30 cellular contexts compared by ENCODE assay signal in genomic region chr12:131844140-131844539, GRCh38. TPM values are rescaled to one million over a fixed set of nuclear protein-coding genes. Genes with fewer than 3 reads are reported as not detected.
A peak's percentile ranks its signal among the peaks of the same experiment; 100 is the strongest.
DNase-seq lines count a peak whose midpoint lies in the region; ATAC-seq, FAIRE-seq and TF ChIP-seq lines count a peak whose summit lies in the region.
"Had no signal": no experiment of that assay in that cellular context is flagged by ENCODE, and none has a peak within 500 bp of the region (broad histone marks: within the 10 kb centered on the region; RNA-seq: fewer than 3 reads in every experiment).

No MANE protein-coding gene starts in this region.

- H3K9me3 Mint-ChIP-seq in neural crest cell: no peaks in the 10 kb centered on the region
- H3K9me3 Mint-ChIP-seq in stimulated activated naive B cell treated with anti-CD40 and anti-IgM and Interleukin-4, amounts not matched to agents 10 μg/mL and 1 μg/mL and 100 μg/mL, for 72 hours: no peaks in the 10 kb centered on the region
- H3K9me3 Mint-ChIP-seq: CD4-positive, CD25-positive, alpha-beta regulatory T cell; CD8-positive, alpha-beta memory T cell had no signal

- H4K8ac ChIP-seq in IMR-90 (ENCODE audit: low read depth in 2 of 2, low read length in 2 of 2): no peak overlapping the region

- CTCF ChIA-PET in HepG2 (lab: Yijun Ruan, JAX; ENCODE audit: low intra/inter-chr PET ratio, low total read pairs): no interaction called here
- CTCF ChIA-PET in IMR-90 (lab: Yijun Ruan, JAX): no interaction called here

- peak overlapping the region; percentile 43 for H3K27ac Mint-ChIP-seq in neural crest cell (ENCODE audit: unreplicated experiment)
- peak overlapping the region; percentile 63 for H3K27ac Mint-ChIP-seq in stimulated activated naive B cell treated with anti-CD40 and anti-IgM and Interleukin-4, amounts not matched to agents 10 μg/mL and 1 μg/mL and 100 μg/mL, for 72 hours
- H3K27ac Mint-ChIP-seq: CD8-positive, alpha-beta memory T cell had no signal

- H3K9me3 ChIP-seq in HepG2 (ENCODE audit: low read length): no peaks in the 10 kb centered on the region
- no peaks in the 10 kb centered on the region for H3K9me3 ChIP-seq in right lobe of liver
- no peaks in the 10 kb centered on the region for H3K9me3 ChIP-seq in IMR-90 (ENCODE audit: control insufficient read depth, insufficient read depth, low read length)
- H3K9me3 ChIP-seq in tibial nerve: no peaks in the 10 kb centered on the region
- H3K9me3 ChIP-seq: BE2C, BLaER1 had no signal

- H3K4me2 ChIP-seq in HepG2 (ENCODE audit: low read depth, low read length) (no peak overlapping the region), IMR-90 (ENCODE audit: low read depth, low read length) (no peak overlapping the region)
- H3K4me2 ChIP-seq: BLaER1 had no signal

- no peak overlapping the region for H3K4me3 Mint-ChIP-seq in neural crest cell
- no peak overlapping the region for H3K4me3 Mint-ChIP-seq in stimulated activated naive B cell treated with anti-CD40 and anti-IgM and Interleukin-4, amounts not matched to agents 10 μg/mL and 1 μg/mL and 100 μg/mL, for 72 hours
- H3K4me3 Mint-ChIP-seq: CD4-positive, alpha-beta memory T cell; CD4-positive, CD25-positive, alpha-beta regulatory T cell; CD8-positive, alpha-beta memory T cell had no signal

- intact Hi-C loops in HepG2 (cut with micrococcal nuclease; ENCODE audit: unreplicated experiment): no loop called here
- intact Hi-C loops in right lobe of liver (cut with DNase I): no loop called here
- intact Hi-C loops in IMR-90 (cut with micrococcal nuclease): no loop called here

- no peak overlapping the region for H3K18ac ChIP-seq in IMR-90 (ENCODE audit: low read depth, low read length)

- H2BK120ac ChIP-seq in IMR-90 (ENCODE audit: low read depth, low read length): no peak overlapping the region

- H3K27me3 ChIP-seq in HepG2 (ENCODE audit: control insufficient read depth in 1 of 2, insufficient read depth in 2 of 2, low read length in 2 of 2) (no peaks in the 10 kb centered on the region; a peak in 1 of 5 replicates), right lobe of liver (no peaks in the 10 kb centered on the region), IMR-90 (ENCODE audit: control insufficient read depth, insufficient read depth, low read length) (no peaks in the 10 kb centered on the region), tibial nerve (no peaks in the 10 kb centered on the region)
- H3K27me3 ChIP-seq: BE2C, BLaER1 had no signal

- H3K4me3 ChIP-seq in HepG2 (replicated peaks in 1 of 3; ENCODE audit: insufficient read depth in 1 of 3, low read depth in 2 of 3, low read length in 3 of 3) (no peak overlapping the region), right lobe of liver (no peak overlapping the region), IMR-90 (ENCODE audit: insufficient read depth, low read depth, low read length) (no peak overlapping the region), tibial nerve (no peak overlapping the region)
- H3K4me3 ChIP-seq: BLaER1, GM12878 had no signal

- no peak overlapping the region for H4K91ac ChIP-seq in IMR-90 (ENCODE audit: insufficient read depth, low read depth, low read length)

- H4K5ac ChIP-seq in IMR-90 (ENCODE audit: low read depth, low read length): no peak overlapping the region

- dilution Hi-C loops in IMR-90 (cut with HindIII; ENCODE audit: low sequenced_read_pairs, unreplicated experiment): no loop called here

- no peak overlapping the region for H3K4ac ChIP-seq in IMR-90 (ENCODE audit: low read depth, low read length)

- H3K36me3 Mint-ChIP-seq in neural crest cell (ENCODE audit: low read depth): no peaks in the 10 kb centered on the region
- H3K36me3 Mint-ChIP-seq in stimulated activated naive B cell treated with anti-CD40 and anti-IgM and Interleukin-4, amounts not matched to agents 10 μg/mL and 1 μg/mL and 100 μg/mL, for 72 hours: peaks cover 18 to 26% of the 10 kb centered on the region in 2 donors
- H3K36me3 Mint-ChIP-seq: CD4-positive, alpha-beta memory T cell; CD4-positive, CD25-positive, alpha-beta regulatory T cell; CD8-positive, alpha-beta memory T cell had no signal

- H2AK5ac ChIP-seq in IMR-90 (ENCODE audit: low read depth, low read length): no peak overlapping the region

- H3K79me2 ChIP-seq in HepG2 (ENCODE audit: insufficient read depth, low read length): no peaks in the 10 kb centered on the region

- no peak for DNase-seq in HepG2 (ENCODE audit: low spot score)
- DNase-seq in right lobe of liver: no peak
- no peak for DNase-seq in IMR-90
- DNase-seq in neural crest cell (ENCODE audit: low read depth, low spot score): no peak
- no peak for DNase-seq in stimulated activated naive B cell treated with anti-CD40 and anti-IgM and Interleukin-4, amounts not matched to agents 10 μg/mL and 1 μg/mL and 100 μg/mL, for 72 hours
- no peak for DNase-seq in tibial nerve (ENCODE audit: low spot score in 2 of 2)
- DNase-seq: 8988T; ACHN; BE2C; C1 segment of cervical spinal cord; CD4-positive, alpha-beta memory T cell; CD4-positive, CD25-positive, alpha-beta regulatory T cell; CD8-positive, alpha-beta memory T cell; COR-L47; DMS 273 treated with DMSO at 0.1 percent for 48 hours; DMS153; DMS53; DMS79; DND-41; EL; GDM1 had no signal

- H2BK15ac ChIP-seq in IMR-90 (ENCODE audit: low read depth, low read length): no peak overlapping the region

- H4K20me1 ChIP-seq in HepG2 (ENCODE audit: insufficient read depth, low read length) (no peaks in the 10 kb centered on the region), IMR-90 (ENCODE audit: insufficient read depth, low read length) (no peaks in the 10 kb centered on the region)
- H4K20me1 ChIP-seq: BLaER1 had no signal

- no peak overlapping the region for H2BK5ac ChIP-seq in IMR-90 (ENCODE audit: low read depth, low read length, poor library complexity, severe bottlenecking)

- no peak for ATAC-seq in HepG2
- ATAC-seq in right lobe of liver: no peak
- no peak for ATAC-seq in IMR-90 (ENCODE audit: low read depth)
- no peak for ATAC-seq in stimulated activated naive B cell treated with anti-CD40 and anti-IgM and Interleukin-4, amounts not matched to agents 10 μg/mL and 1 μg/mL and 100 μg/mL, for 72 hours (replicated peaks)
- no peak for ATAC-seq in GM18870 (IDR thresholded peaks at IDR 0.05; ENCODE audit: unreplicated experiment)
- ATAC-seq in HG02763 (IDR thresholded peaks at IDR 0.05; ENCODE audit: unreplicated experiment): no peak
- ATAC-seq: GM12878 had no signal

- FAIRE-seq in HepG2 (lab: Jason Lieb, UNC): no peak
- FAIRE-seq: A204.1, GM12878, GM12892, GM18507, GM19239 had no signal

- H3K4me1 ChIP-seq in HepG2 (ENCODE audit: insufficient read depth, low read length) (peaks cover 16% of the 10 kb centered on the region), right lobe of liver (no peaks in the 10 kb centered on the region), IMR-90 (ENCODE audit: control insufficient read depth, insufficient read depth, low read length) (no peaks in the 10 kb centered on the region), tibial nerve (no peaks in the 10 kb centered on the region)

- TF ChIP-seq CTCF in HepG2 (CRISPR knock-in tag; IDR thresholded peaks at IDR 0.05): no peak
- no peak for TF ChIP-seq CTCF in right lobe of liver (IDR thresholded peaks at IDR 0.05)
- TF ChIP-seq CTCF in IMR-90 (conservative IDR thresholded peaks at IDR 0.05; ENCODE audit: low read depth, low read length): no peak
- TF ChIP-seq CTCF in neural crest cell (conservative IDR thresholded peaks at IDR 0.05): no peak
- TF ChIP-seq CTCF in tibial nerve (IDR thresholded peaks at IDR 0.05): no peak

- no TSS peak for BruUV-seq in HepG2 (replicated peaks; lab: Mats Ljungman, UMichigan)
- BruUV-seq in IMR-90 (replicated peaks; lab: Mats Ljungman, UMichigan): no TSS peak

- TF ChIP-seq POLR2A in HepG2 (IDR thresholded peaks at IDR 0.05; ENCODE audit: insufficient read depth in 1 of 2, low read depth in 2 of 2, low read length in 2 of 2): no peak
- TF ChIP-seq POLR2A in right lobe of liver (IDR thresholded peaks at IDR 0.05): no peak
- no peak for TF ChIP-seq POLR2A in IMR-90 (IDR thresholded peaks at IDR 0.05; ENCODE audit: low read depth, low read length)
- no peak for TF ChIP-seq POLR2A in tibial nerve (IDR thresholded peaks at IDR 0.05)

- no peak for TF ChIP-seq EP300 in HepG2 (IDR thresholded peaks at IDR 0.05; ENCODE audit: low read depth in 2 of 2, low read length in 2 of 2)
- no peak for TF ChIP-seq EP300 in HepG2 (CRISPR knock-in tag; IDR thresholded peaks at IDR 0.05; ENCODE audit: borderline replicate concordance)
- TF ChIP-seq EP300 in tibial nerve (IDR thresholded peaks at IDR 0.05): no peak

- H2AFZ ChIP-seq in HepG2 (ENCODE audit: low read length): no peak overlapping the region
- no peak overlapping the region for H2AFZ ChIP-seq in IMR-90 (replicated peaks; ENCODE audit: low read length, poor library complexity)

- H2BK20ac ChIP-seq in IMR-90 (ENCODE audit: low read depth, low read length): no peak overlapping the region

- no peak overlapping the region for H3K56ac ChIP-seq in IMR-90 (ENCODE audit: extremely low read depth, insufficient read depth, low read length)

- no peaks in the 10 kb centered on the region for H3K79me1 ChIP-seq in IMR-90 (ENCODE audit: low read depth in 1 of 2, low read length in 2 of 2)

- no peak overlapping the region for H3K27ac ChIP-seq in HepG2 (ENCODE audit: extremely low read length, insufficient read depth, low read length)
- H3K27ac ChIP-seq in right lobe of liver: no peak overlapping the region
- no peak overlapping the region for H3K27ac ChIP-seq in IMR-90 (ENCODE audit: insufficient read depth, low read length)
- H3K27ac ChIP-seq in tibial nerve: no peak overlapping the region
- H3K27ac ChIP-seq: BLaER1 had no signal

- H3K36me3 ChIP-seq in HepG2 (replicated peaks in 1 of 2; ENCODE audit: control insufficient read depth in 1 of 2, insufficient read depth in 2 of 2, low read length in 2 of 2) (no peaks in the 10 kb centered on the region), right lobe of liver (no peaks in the 10 kb centered on the region), IMR-90 (ENCODE audit: control insufficient read depth, insufficient read depth, low read length) (peaks cover 7% of the 10 kb centered on the region; the same call in 1 of the 2 replicates), tibial nerve (peaks cover 0 to 87% (median 0%) of the 10 kb centered on the region in 3 donors)
- H3K36me3 ChIP-seq: BE2C had no signal

- H2AK9ac ChIP-seq in IMR-90 (replicated peaks; ENCODE audit: low read depth, low read length, poor library complexity): peak overlapping the region; percentile 55

- POLR2A ChIA-PET in HepG2 (lab: Yijun Ruan, JAX): no interaction called here
- POLR2A ChIA-PET in IMR-90 (lab: Charles Lee; ENCODE audit: unreplicated experiment): no interaction called here

- no peak overlapping the region for H3K14ac ChIP-seq in IMR-90 (replicated peaks; ENCODE audit: low read depth, low read length)

- TF ChIP-seq RAD21 in HepG2 (CRISPR knock-in tag; IDR thresholded peaks at IDR 0.05) (no peak), IMR-90 (IDR thresholded peaks at IDR 0.05; ENCODE audit: low read length) (no peak)

- 41% methylated on average over 5 of the region's 11 CpGs for WGBS in HepG2 (ENCODE audit: low lambda C conversion rate)
- no CpG with 5 or more reads among the region's 11 CpGs for WGBS in right lobe of liver (ENCODE audit: insufficient coverage, low coverage, low lambda C conversion rate, missing lambda C conversion rate)
- WGBS in IMR-90 (ENCODE audit: extremely low coverage in 2 of 2, insufficient read length in 1 of 2), 2 experiments: 89% methylated on average over 6 of the region's 11 CpGs; no CpG with 5 or more reads in 1 of the 2 experiments
- WGBS in tibial nerve, 2 donors: 86 to 93% methylated on average over 7 to 9 of the region's 11 CpGs

- no peak overlapping the region for H3K23ac ChIP-seq in IMR-90 (ENCODE audit: low read depth, low read length)

- H3K9ac ChIP-seq in HepG2 (ENCODE audit: insufficient read depth, low read depth, low read length) (no peak overlapping the region), IMR-90 (ENCODE audit: low read depth, low read length) (no peak overlapping the region)
- H3K9ac ChIP-seq: BLaER1 had no signal

- H3K4me1 Mint-ChIP-seq in neural crest cell: no peaks in the 10 kb centered on the region
- H3K4me1 Mint-ChIP-seq in stimulated activated naive B cell treated with anti-CD40 and anti-IgM and Interleukin-4, amounts not matched to agents 10 μg/mL and 1 μg/mL and 100 μg/mL, for 72 hours: no peaks in the 10 kb centered on the region
- H3K4me1 Mint-ChIP-seq: CD14-positive monocyte; CD4-positive, alpha-beta memory T cell; CD4-positive, CD25-positive, alpha-beta regulatory T cell; CD8-positive, alpha-beta memory T cell had no signal

- H3K27me3 Mint-ChIP-seq in neural crest cell (ENCODE audit: low read depth): no peaks in the 10 kb centered on the region
- H3K27me3 Mint-ChIP-seq in stimulated activated naive B cell treated with anti-CD40 and anti-IgM and Interleukin-4, amounts not matched to agents 10 μg/mL and 1 μg/mL and 100 μg/mL, for 72 hours: no peaks in the 10 kb centered on the region
- H3K27me3 Mint-ChIP-seq: CD4-positive, alpha-beta memory T cell; CD4-positive, CD25-positive, alpha-beta regulatory T cell had no signal

- no peaks in the 10 kb centered on the region for H3K9me1 ChIP-seq in IMR-90 (ENCODE audit: insufficient read depth, low read length)

- in situ Hi-C loops in HepG2 (cut with HindIII; ENCODE audit: extremely low pct_ligation_motif_present, low pct_unique_long_range_greater_than_20kb): loop anchor here (25.0 kb wide), 1 partner anchor 732 kb away; no protein-coding TSS in a partner anchor
- in situ Hi-C loops in IMR-90 (cut with MboI; ENCODE audit: low sequenced_read_pairs): loop anchor here (25.0 kb wide), 1 partner anchor 732 kb away; no protein-coding TSS in a partner anchor

RNA-seq across cellular contexts. Expression of gene MMP17, which starts 15.9 kb away (rescaled TPM):
- total RNA-seq in HepG2 (2016; rRNA removed; fragmentation: Illumina TruSeq; extraction: Trizol) (0.38 and 0.80 TPM in 2 replicates), right lobe of liver (1 to 10 TPM in 2 of 6 experiments, under 1 TPM in 4; 0.58 to 3.9 (median 0.73) TPM), IMR-90 (2012; rRNA removed) (1.4 and 1.7 TPM in 2 replicates), neural crest cell (90.9 and 94.8 TPM in 2 replicates), tibial nerve (10 to 100 TPM; 10.9 to 65.3 (median 32.6) TPM)
- 0.79 and 1.1 TPM in 2 replicates for total RNA-seq in HepG2 (2016; cell fraction: cytosol; rRNA removed; fragmentation: Illumina TruSeq; extraction: Trizol; ENCODE audit: low read depth)
- total RNA-seq in HepG2 (2016; cell fraction: insoluble cytoplasmic fraction; rRNA removed; fragmentation: Illumina TruSeq; extraction: Trizol): 0.36 and 0.78 TPM in 2 replicates
- 1.2 and 1.4 TPM in 2 replicates for total RNA-seq in HepG2 (2016; cell fraction: membrane; rRNA removed; fragmentation: Illumina TruSeq; extraction: Trizol)
- 0.69 and 0.75 TPM in 2 replicates for total RNA-seq in HepG2 (2016; cell fraction: nucleus; rRNA removed; fragmentation: Illumina TruSeq; extraction: Trizol)
- polyA plus RNA-seq in HepG2 (2011; rRNA removed) (0.55 and 2.0 TPM in 2 replicates), IMR-90 (2012; rRNA removed) (11.8 and 15.9 TPM in 2 replicates)
- 0.69 and 1.1 TPM in 2 replicates for polyA plus RNA-seq in HepG2 (2011; cell fraction: cytosol; rRNA removed)
- 3.2 and 5.2 TPM in 2 replicates for polyA plus RNA-seq in HepG2 (2011; cell fraction: nucleus; rRNA removed)
- 0.24 and 0.57 TPM in 2 replicates for polyA plus RNA-seq in HepG2 (2012)
- polyA plus RNA-seq in HepG2 (2016; cell fraction: cytosol; fragmentation: Illumina TruSeq; extraction: Trizol; ENCODE audit: low read depth): 0.80 and 1.2 TPM in 2 replicates
- 0.53 and 1.4 TPM in 2 replicates for polyA plus RNA-seq in HepG2 (2016; cell fraction: insoluble cytoplasmic fraction; fragmentation: Illumina TruSeq; extraction: Trizol; ENCODE audit: low read depth)
- polyA plus RNA-seq in HepG2 (2016; cell fraction: membrane; fragmentation: Illumina TruSeq; extraction: Trizol; ENCODE audit: low read depth): 1.5 and 2.6 TPM in 2 replicates
- polyA plus RNA-seq in HepG2 (2016; cell fraction: nucleus; fragmentation: Illumina TruSeq; extraction: Trizol; ENCODE audit: insufficient read depth, low read depth): 2.1 and 2.8 TPM in 2 replicates
- 0.70 and 1.1 TPM in 2 replicates for polyA minus RNA-seq in HepG2 (2011; rRNA and poly(A)+ RNA removed; ENCODE audit: low replicate concordance)
- 1.5 TPM in 1 of 2 replicates, not detected in the other for polyA minus RNA-seq in HepG2 (2011; cell fraction: cytosol; rRNA and poly(A)+ RNA removed)
- polyA minus RNA-seq in HepG2 (2011; cell fraction: nucleus; rRNA and poly(A)+ RNA removed): 1.4 and 2.6 TPM in 2 replicates
- polyA plus RNA-seq in IMR-90 (2012; cell fraction: cytosol; rRNA removed): 11.7 and 17.3 TPM in 2 replicates
- 14.0 and 49.8 TPM in 2 replicates for polyA plus RNA-seq in IMR-90 (2012; cell fraction: nucleus; rRNA removed; ENCODE audit: low replicate concordance)
- total RNA-seq: CD4-positive, CD25-positive, alpha-beta regulatory T cell had no signal
- polyA plus RNA-seq: CD4-positive, alpha-beta memory T cell; CD8-positive, alpha-beta memory T cell had no signal

RNA-seq across cellular contexts. Expression of gene ULK1, which starts 50.3 kb away (rescaled TPM):
- 1.7 and 2.8 TPM in 2 replicates for total RNA-seq in HepG2 (2016; rRNA removed; fragmentation: Illumina TruSeq; extraction: Trizol)
- total RNA-seq in HepG2 (2016; cell fraction: cytosol; rRNA removed; fragmentation: Illumina TruSeq; extraction: Trizol; ENCODE audit: low read depth): 1.9 and 2.4 TPM in 2 replicates
- 1.6 and 3.3 TPM in 2 replicates for total RNA-seq in HepG2 (2016; cell fraction: insoluble cytoplasmic fraction; rRNA removed; fragmentation: Illumina TruSeq; extraction: Trizol)
- total RNA-seq in HepG2 (2016; cell fraction: membrane; rRNA removed; fragmentation: Illumina TruSeq; extraction: Trizol): 1.7 and 2.8 TPM in 2 replicates
- total RNA-seq in HepG2 (2016; cell fraction: nucleus; rRNA removed; fragmentation: Illumina TruSeq; extraction: Trizol): 4.9 and 6.0 TPM in 2 replicates
- 10.1 and 13.9 TPM in 2 replicates for polyA plus RNA-seq in HepG2 (2011; rRNA removed)
- polyA plus RNA-seq in HepG2 (2011; cell fraction: cytosol; rRNA removed): 2.2 and 3.2 TPM in 2 replicates
- 132 and 157 TPM in 2 replicates for polyA plus RNA-seq in HepG2 (2011; cell fraction: nucleus; rRNA removed)
- polyA plus RNA-seq in HepG2 (2012): 16.0 and 35.4 TPM in 2 replicates
- 0.21 and 0.24 TPM in 2 replicates for polyA plus RNA-seq in HepG2 (2016; cell fraction: cytosol; fragmentation: Illumina TruSeq; extraction: Trizol; ENCODE audit: low read depth)
- polyA plus RNA-seq in HepG2 (2016; cell fraction: insoluble cytoplasmic fraction; fragmentation: Illumina TruSeq; extraction: Trizol; ENCODE audit: low read depth): 3.6 and 5.0 TPM in 2 replicates
- polyA plus RNA-seq in HepG2 (2016; cell fraction: membrane; fragmentation: Illumina TruSeq; extraction: Trizol; ENCODE audit: low read depth): 0.60 and 0.72 TPM in 2 replicates
- 27.6 and 31.1 TPM in 2 replicates for polyA plus RNA-seq in HepG2 (2016; cell fraction: nucleus; fragmentation: Illumina TruSeq; extraction: Trizol; ENCODE audit: insufficient read depth, low read depth)
- 11.3 and 13.5 TPM in 2 replicates for polyA minus RNA-seq in HepG2 (2011; rRNA and poly(A)+ RNA removed; ENCODE audit: low replicate concordance)
- polyA minus RNA-seq in HepG2 (2011; cell fraction: cytosol; rRNA and poly(A)+ RNA removed): 7.8 and 10.2 TPM in 2 replicates
- 15.5 and 17.8 TPM in 2 replicates for polyA minus RNA-seq in HepG2 (2011; cell fraction: nucleus; rRNA and poly(A)+ RNA removed)
- total RNA-seq in right lobe of liver: 10 to 100 TPM; 14.5 to 39.0 (median 20.5) TPM
- total RNA-seq in IMR-90 (2012; rRNA removed): 1.8 and 1.9 TPM in 2 replicates
- polyA plus RNA-seq in IMR-90 (2012; rRNA removed): 19.2 and 20.0 TPM in 2 replicates
- polyA plus RNA-seq in IMR-90 (2012; cell fraction: cytosol; rRNA removed): 7.8 and 17.2 TPM in 2 replicates
- polyA plus RNA-seq in IMR-90 (2012; cell fraction: nucleus; rRNA removed; ENCODE audit: low replicate concordance): 80.3 and 166 TPM in 2 replicates
- total RNA-seq in neural crest cell: 59.2 and 69.3 TPM in 2 replicates
- 10 to 100 TPM; 19.9 to 52.2 (median 38.0) TPM for total RNA-seq in tibial nerve
